Comparison of ENCODE assay signal across 8 cellular contexts in genomic region chr5:180649297-180650039, GRCh38. TPM values are rescaled to one million over a fixed set of nuclear protein-coding genes. Genes with fewer than 3 reads are reported as not detected.
A peak's percentile ranks its signal among the peaks of the same experiment; 100 is the strongest.
DNase-seq lines count a peak whose midpoint lies in the region; ATAC-seq lines count a peak whose summit lies in the region.

Gene FLT4 (minus strand): TSS chr5:180649600. CDS start chr5:180649545, 55 bp downstream.

- DNase-seq in effector memory CD4-positive, alpha-beta T cell: no peak
- DNase-seq in naive thymus-derived CD4-positive, alpha-beta T cell: peak in 1 of 9 donors; percentile 22
- DNase-seq in NCI-H187 treated with DMSO at 0.1 percent for 48 hours (lab: John Stamatoyannopoulos, UW) (no peak), pons (ENCODE audit: low spot score) (no peak), NCI-H1105 (lab: John Stamatoyannopoulos, UW) (no peak)

- peaks cover 16 to 51% (median 37%) of the 10 kb centered on the region in 5 donors for H3K27me3 Mint-ChIP-seq in naive thymus-derived CD4-positive, alpha-beta T cell

- CTCF ChIA-PET in naive thymus-derived CD4-positive, alpha-beta T cell (lab: Charles Lee): interaction anchor here (1.4 kb wide), 1 partner anchor 69 kb away, joined by 7 read pairs; no protein-coding TSS in a partner anchor

- POLR2A ChIA-PET in naive thymus-derived CD4-positive, alpha-beta T cell (lab: Charles Lee): no interaction called here

- peak within 1 kb of the TSS; percentile 75 for H3K4me3 ChIP-seq in ACC112 (ENCODE audit: low read depth, low read length)
- H3K4me3 ChIP-seq in effector memory CD4-positive, alpha-beta T cell (ENCODE audit: insufficient read depth, low read depth, low read length, poor library complexity, severe bottlenecking): peak within 1 kb of the TSS; percentile 48
- H3K4me3 ChIP-seq in naive thymus-derived CD4-positive, alpha-beta T cell (ENCODE audit: low read length): peak within 1 kb of the TSS; percentile 61

- peak within 1 kb of the TSS in 3 of 9 donors; percentile 13 to 65 (median 47) for H3K27ac Mint-ChIP-seq in naive thymus-derived CD4-positive, alpha-beta T cell

- H3K4me1 Mint-ChIP-seq in naive thymus-derived CD4-positive, alpha-beta T cell: peaks cover 9 to 18% (median 12%) of the 10 kb centered on the region in 7 donors

- peak within 1 kb of the TSS; percentile 68 for H2AFZ ChIP-seq in ACC112 (ENCODE audit: low read length, unreplicated experiment)

- H3K27ac ChIP-seq in ACC112 (ENCODE audit: low read depth, low read length): no peak within 1 kb of the TSS
- H3K27ac ChIP-seq in KOPT-K1 (ENCODE audit: low read depth, low read length, poor library complexity, severe bottlenecking): peak within 1 kb of the TSS; percentile 3
- H3K27ac ChIP-seq in effector memory CD4-positive, alpha-beta T cell (ENCODE audit: insufficient read depth, low read length, poor library complexity, severe bottlenecking): no peak within 1 kb of the TSS
- no peak within 1 kb of the TSS for H3K27ac ChIP-seq in naive thymus-derived CD4-positive, alpha-beta T cell (ENCODE audit: low read depth, low read length)

- peak; percentile 42 for ATAC-seq in naive thymus-derived CD4-positive, alpha-beta T cell
- no peak for ATAC-seq in GM21367 (IDR thresholded peaks at IDR 0.05; ENCODE audit: unreplicated experiment)

- peaks cover 76% of the 10 kb centered on the region for H3K27me3 ChIP-seq in ACC112 (ENCODE audit: insufficient read depth, low read length)
- peaks cover 5% of the 10 kb centered on the region for H3K27me3 ChIP-seq in effector memory CD4-positive, alpha-beta T cell (replicated peaks; ENCODE audit: control insufficient read depth, insufficient read depth, low read length, poor library complexity, severe bottlenecking)
- H3K27me3 ChIP-seq in naive thymus-derived CD4-positive, alpha-beta T cell (ENCODE audit: control insufficient read depth in 2 of 2, insufficient read depth in 2 of 2, low read length in 2 of 2): peaks cover 0 to 4% of the 10 kb centered on the region in 2 donors

- H3K9me3 ChIP-seq in KOPT-K1 (ENCODE audit: insufficient read depth, low read length, poor library complexity, severe bottlenecking): no peaks in the 10 kb centered on the region
- H3K9me3 ChIP-seq in effector memory CD4-positive, alpha-beta T cell (ENCODE audit: control insufficient read depth, low read length): no peaks in the 10 kb centered on the region
- no peaks in the 10 kb centered on the region for H3K9me3 ChIP-seq in naive thymus-derived CD4-positive, alpha-beta T cell (ENCODE audit: control insufficient read depth in 2 of 3, low read length in 3 of 3)

- peaks cover 4% of the 10 kb centered on the region for H3K4me1 ChIP-seq in ACC112 (ENCODE audit: control insufficient read depth, insufficient read depth, low read length, unreplicated experiment)
- no peaks in the 10 kb centered on the region for H3K4me1 ChIP-seq in effector memory CD4-positive, alpha-beta T cell (ENCODE audit: control insufficient read depth, insufficient read depth, low read length, poor library complexity, severe bottlenecking)
- H3K4me1 ChIP-seq in naive thymus-derived CD4-positive, alpha-beta T cell (ENCODE audit: control insufficient read depth in 2 of 2, insufficient read depth in 2 of 2, low read length in 2 of 2): no peaks in the 10 kb centered on the region

- intact Hi-C loops in naive thymus-derived CD4-positive, alpha-beta T cell (cut with micrococcal nuclease): loop anchor here in 1 of 2 donors (1.0 to 5.0 kb wide), 3 partner anchors 21 to 69 kb away; no protein-coding TSS in a partner anchor

- H3K36me3 Mint-ChIP-seq in naive thymus-derived CD4-positive, alpha-beta T cell: peaks cover 0 to 4% (median 0%) of the 10 kb centered on the region in 5 donors

- H3K79me2 ChIP-seq in ACC112 (ENCODE audit: control insufficient read depth, insufficient read depth, low read length, unreplicated experiment): no peaks in the 10 kb centered on the region

- H3K36me3 ChIP-seq in ACC112 (ENCODE audit: insufficient read depth, low read length) (no peaks in the 10 kb centered on the region), KOPT-K1 (ENCODE audit: insufficient read depth, low read length) (no peaks in the 10 kb centered on the region)
- H3K36me3 ChIP-seq in effector memory CD4-positive, alpha-beta T cell (ENCODE audit: control insufficient read depth, insufficient read depth, low read length): no peaks in the 10 kb centered on the region
- H3K36me3 ChIP-seq in naive thymus-derived CD4-positive, alpha-beta T cell (ENCODE audit: control insufficient read depth in 2 of 3, insufficient read depth in 3 of 3, low read length in 3 of 3): no peaks in the 10 kb centered on the region

- H3K9me3 Mint-ChIP-seq in naive thymus-derived CD4-positive, alpha-beta T cell: peaks cover 0 to 6% (median 0%) of the 10 kb centered on the region in 11 donors

- peak within 1 kb of the TSS; percentile 85 to 93 (median 89) for H3K4me3 Mint-ChIP-seq in naive thymus-derived CD4-positive, alpha-beta T cell

RNA-seq across cellular contexts. Expression of gene FLT4, which starts in this region (rescaled TPM):
- total RNA-seq in naive thymus-derived CD4-positive, alpha-beta T cell: 1 to 10 TPM in 4 of 5 experiments, under 1 TPM in 1; 0.53 to 6.0 (median 3.3) TPM
- under 1 TPM; 0.64 to 0.68 TPM for polyA plus RNA-seq in naive thymus-derived CD4-positive, alpha-beta T cell
